Comparison of ENCODE assay signal across 1 cellular context in the genomic region with DNA sequence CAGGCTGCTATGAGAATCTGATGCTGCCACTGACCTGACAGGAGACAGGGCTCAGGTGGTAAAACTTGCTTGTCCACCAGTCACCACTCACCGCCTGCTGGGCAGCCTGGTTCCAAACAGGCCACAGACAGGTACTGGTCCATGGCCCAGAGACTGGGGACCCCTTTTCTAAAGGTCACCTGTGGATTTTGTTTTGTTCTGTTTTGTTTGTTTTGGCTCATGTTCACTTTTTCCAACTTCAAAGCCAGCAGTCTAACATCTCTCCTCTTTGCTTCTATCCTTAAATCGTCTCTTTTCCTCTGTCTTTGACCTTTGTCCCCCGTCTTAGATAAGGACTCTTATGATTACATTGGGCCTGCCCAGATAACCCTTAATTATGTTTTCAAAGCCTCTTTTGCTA.
TF ChIP-seq lines count a peak whose summit lies in the region.

No MANE protein-coding gene starts in this region.

TF ChIP-seq in HepG2, 621 proteins besides CTCF, POLR2A, EP300 and RAD21 (continued from another document):
- TF ChIP-seq NR2C2 (CRISPR knock-in tag; IDR thresholded peaks at IDR 0.05; ENCODE audit: borderline replicate concordance) (0 out of 2 replicates have a peak, but pooled peaks have one; percentile 26), ZNF496 (CRISPR knock-in tag; IDR thresholded peaks at IDR 0.05; ENCODE audit: insufficient replicate concordance) (no peak), SOX5 (CRISPR knock-in tag; IDR thresholded peaks at IDR 0.05; ENCODE audit: borderline replicate concordance) (0 out of 2 replicates have a peak, but pooled peaks have one; percentile 13), RFXAP (CRISPR knock-in tag; IDR thresholded peaks at IDR 0.05; ENCODE audit: borderline replicate concordance) (no peak), GZF1 (CRISPR knock-in tag; IDR thresholded peaks at IDR 0.05) (no peak), ISL2 (CRISPR knock-in tag; IDR thresholded peaks at IDR 0.05) (0 out of 2 replicates have a peak, but pooled peaks have one; percentile 18), SOX13 (IDR thresholded peaks at IDR 0.05) (no peak), SOX13 (CRISPR knock-in tag; conservative IDR thresholded peaks at IDR 0.05 in 1 of 2, IDR thresholded peaks at IDR 0.05 in 1 of 2) (peak in 1 of 2 experiments; percentile 60; a peak in 2 of 4 replicates), SALL1 (CRISPR knock-in tag; IDR thresholded peaks at IDR 0.05) (peak; percentile 21; the same call in 1 of the 2 replicates), JARID2 (CRISPR knock-in tag; IDR thresholded peaks at IDR 0.05; ENCODE audit: insufficient replicate concordance) (no peak), SOX6 (IDR thresholded peaks at IDR 0.05) (no peak), SOX6 (CRISPR knock-in tag; IDR thresholded peaks at IDR 0.05) (peak; percentile 30; the same call in 1 of the 2 replicates), RARA (CRISPR knock-in tag; IDR thresholded peaks at IDR 0.05) (peak; percentile 22; the same call in 1 of the 2 replicates), HNF4A (CRISPR knock-in tag; IDR thresholded peaks at IDR 0.05) (peak; percentile 53), ZNF781 (CRISPR knock-in tag; IDR thresholded peaks at IDR 0.05; ENCODE audit: borderline replicate concordance, not compliant biosample characterization) (no peak), NR2F6 (IDR thresholded peaks at IDR 0.05) (peak; percentile 48), NR2F6 (CRISPR knock-in tag; IDR thresholded peaks at IDR 0.05) (0 out of 2 replicates have a peak, but pooled peaks have one; percentile 26)
- TF ChIP-seq, protein P1, sequence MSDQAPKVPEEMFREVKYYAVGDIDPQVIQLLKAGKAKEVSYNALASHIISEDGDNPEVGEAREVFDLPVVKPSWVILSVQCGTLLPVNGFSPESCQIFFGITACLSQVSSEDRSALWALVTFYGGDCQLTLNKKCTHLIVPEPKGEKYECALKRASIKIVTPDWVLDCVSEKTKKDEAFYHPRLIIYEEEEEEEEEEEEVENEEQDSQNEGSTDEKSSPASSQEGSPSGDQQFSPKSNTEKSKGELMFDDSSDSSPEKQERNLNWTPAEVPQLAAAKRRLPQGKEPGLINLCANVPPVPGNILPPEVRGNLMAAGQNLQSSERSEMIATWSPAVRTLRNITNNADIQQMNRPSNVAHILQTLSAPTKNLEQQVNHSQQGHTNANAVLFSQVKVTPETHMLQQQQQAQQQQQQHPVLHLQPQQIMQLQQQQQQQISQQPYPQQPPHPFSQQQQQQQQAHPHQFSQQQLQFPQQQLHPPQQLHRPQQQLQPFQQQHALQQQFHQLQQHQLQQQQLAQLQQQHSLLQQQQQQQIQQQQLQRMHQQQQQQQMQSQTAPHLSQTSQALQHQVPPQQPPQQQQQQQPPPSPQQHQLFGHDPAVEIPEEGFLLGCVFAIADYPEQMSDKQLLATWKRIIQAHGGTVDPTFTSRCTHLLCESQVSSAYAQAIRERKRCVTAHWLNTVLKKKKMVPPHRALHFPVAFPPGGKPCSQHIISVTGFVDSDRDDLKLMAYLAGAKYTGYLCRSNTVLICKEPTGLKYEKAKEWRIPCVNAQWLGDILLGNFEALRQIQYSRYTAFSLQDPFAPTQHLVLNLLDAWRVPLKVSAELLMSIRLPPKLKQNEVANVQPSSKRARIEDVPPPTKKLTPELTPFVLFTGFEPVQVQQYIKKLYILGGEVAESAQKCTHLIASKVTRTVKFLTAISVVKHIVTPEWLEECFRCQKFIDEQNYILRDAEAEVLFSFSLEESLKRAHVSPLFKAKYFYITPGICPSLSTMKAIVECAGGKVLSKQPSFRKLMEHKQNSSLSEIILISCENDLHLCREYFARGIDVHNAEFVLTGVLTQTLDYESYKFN (CRISPR knock-in tag; conservative IDR thresholded peaks at IDR 0.05), result peak; percentile 29; the same call in 1 of the 2 replicates
